In the genomic region with DNA sequence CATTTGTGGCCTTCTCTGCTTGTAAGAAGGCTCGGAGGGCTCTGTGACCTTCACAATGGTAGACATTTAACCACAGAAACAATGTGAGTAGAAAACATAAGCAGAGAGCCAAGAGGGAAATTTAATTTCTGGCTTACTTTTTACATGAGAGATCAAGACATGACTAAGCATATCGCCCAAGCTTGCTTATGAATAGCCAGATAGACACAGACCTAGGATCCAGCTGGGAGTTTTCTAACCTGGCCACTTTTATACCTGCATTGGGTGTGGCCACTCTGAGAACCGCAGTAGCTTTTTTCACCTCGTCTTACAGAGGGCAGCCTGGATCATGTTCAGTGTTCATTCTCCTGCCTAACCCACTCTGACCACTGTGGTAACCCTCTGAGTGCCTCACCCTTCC, we compare ENCODE assay signal across 24 cellular contexts.
"Had no signal": no experiment of that assay in that cellular context is flagged by ENCODE, and none has a peak within 500 bp of the region (broad histone marks: within the 10 kb centered on the region; RNA-seq: fewer than 3 reads in every experiment).

No MANE protein-coding gene starts in this region.

- H3K4me2 ChIP-seq: smooth muscle cell had no signal

- H3K4me3 Mint-ChIP-seq: memory B cell; naive thymus-derived CD4-positive, alpha-beta T cell; natural killer cell treated with Interleukin-12 subunit alpha and Interleukin-12 subunit beta and Interleukin-15 and Interleukin-18, amount 100 ng/mL, for 72 hours; stimulated activated memory B cell treated with anti-CD40 and anti-IgM and Interleukin-4, amounts not matched to agents 10 μg/mL and 1 μg/mL and 100 μg/mL, for 72 hours; stimulated activated naive CD8-positive, alpha-beta T cell treated with anti-CD3 and anti-CD28 coated beads, Interleukin-15, amount 100 ng/mL, for 72 hours; type B pancreatic cell had no signal

- DNase-seq: islet precursor cell; left ventricle myocardium inferior; midbrain; mucosa of descending colon; naive thymus-derived CD4-positive, alpha-beta T cell; ovary; posterior cingulate gyrus; right lobe of liver; stimulated activated CD4-positive, alpha-beta T cell treated with anti-CD3 and anti-CD28 coated beads, Interleukin-1b, Interleukin-23, amount 100 ng/mL, for 48 hours; stimulated activated CD4-positive, alpha-beta T cell treated with anti-CD3 and anti-CD28 coated beads, Interleukin-2, amount 100 ng/mL, for 48 hours; stimulated activated CD4-positive, alpha-beta T cell treated with anti-CD3 and anti-CD28 coated beads, Interleukin-4, amount 100 ng/mL, for 4 hours; stimulated activated CD8-positive, alpha-beta memory T cell treated with anti-CD3 and anti-CD28 coated beads, Interleukin-4, amount 100 ng/mL, for 48 hours; stimulated activated naive CD4-positive, alpha-beta T cell treated with Interleukin-2 at 50 U/mL for 16 hours; stimulated activated naive CD8-positive, alpha-beta T cell treated with anti-CD3 and anti-CD28 coated beads, Interleukin-15, amount 100 ng/mL, for 72 hours; substantia nigra; uterus had no signal

- H3K27ac Mint-ChIP-seq: memory B cell; naive thymus-derived CD4-positive, alpha-beta T cell; natural killer cell treated with Interleukin-12 subunit alpha and Interleukin-12 subunit beta and Interleukin-15 and Interleukin-18, amount 100 ng/mL, for 72 hours; stimulated activated memory B cell treated with anti-CD40 and anti-IgM and Interleukin-4, amounts not matched to agents 10 μg/mL and 1 μg/mL and 100 μg/mL, for 72 hours; type B pancreatic cell had no signal

- H3K4me3 ChIP-seq: left ventricle myocardium inferior, lung, mucosa of descending colon, ovary, prostate gland, right lobe of liver, smooth muscle cell, tibial nerve, uterus had no signal

- ATAC-seq: mucosa of descending colon; naive thymus-derived CD4-positive, alpha-beta T cell; natural killer cell treated with Interleukin-12 subunit alpha and Interleukin-12 subunit beta and Interleukin-15 and Interleukin-18, amount 100 ng/mL, for 72 hours; right lobe of liver; stimulated activated memory B cell treated with anti-CD40 and anti-IgM and Interleukin-4, amounts not matched to agents 10 μg/mL and 1 μg/mL and 100 μg/mL, for 72 hours; stimulated activated naive CD8-positive, alpha-beta T cell treated with anti-CD3 and anti-CD28 coated beads, Interleukin-15, amount 100 ng/mL, for 72 hours had no signal

- H3K9me3 Mint-ChIP-seq: stimulated activated memory B cell treated with anti-CD40 and anti-IgM and Interleukin-4, amounts not matched to agents 10 μg/mL and 1 μg/mL and 100 μg/mL, for 72 hours had no signal

- H3K36me3 Mint-ChIP-seq: memory B cell; naive thymus-derived CD4-positive, alpha-beta T cell; natural killer cell treated with Interleukin-12 subunit alpha and Interleukin-12 subunit beta and Interleukin-15 and Interleukin-18, amount 100 ng/mL, for 72 hours; stimulated activated memory B cell treated with anti-CD40 and anti-IgM and Interleukin-4, amounts not matched to agents 10 μg/mL and 1 μg/mL and 100 μg/mL, for 72 hours; type B pancreatic cell had no signal

- H3K27me3 ChIP-seq: ovary, right lobe of liver, tibial nerve, uterus had no signal

- H3K9me3 ChIP-seq: left ventricle myocardium inferior, mucosa of descending colon, ovary, prostate gland, right lobe of liver, tibial nerve, uterus had no signal

- H3K27me3 Mint-ChIP-seq: memory B cell; naive thymus-derived CD4-positive, alpha-beta T cell; natural killer cell treated with Interleukin-12 subunit alpha and Interleukin-12 subunit beta and Interleukin-15 and Interleukin-18, amount 100 ng/mL, for 72 hours; stimulated activated memory B cell treated with anti-CD40 and anti-IgM and Interleukin-4, amounts not matched to agents 10 μg/mL and 1 μg/mL and 100 μg/mL, for 72 hours; stimulated activated naive CD8-positive, alpha-beta T cell treated with anti-CD3 and anti-CD28 coated beads, Interleukin-15, amount 100 ng/mL, for 72 hours had no signal

- H3K4me1 ChIP-seq: prostate gland, right lobe of liver, tibial nerve, uterus had no signal

- H3K4me1 Mint-ChIP-seq: memory B cell; naive thymus-derived CD4-positive, alpha-beta T cell; stimulated activated memory B cell treated with anti-CD40 and anti-IgM and Interleukin-4, amounts not matched to agents 10 μg/mL and 1 μg/mL and 100 μg/mL, for 72 hours; stimulated activated naive CD8-positive, alpha-beta T cell treated with anti-CD3 and anti-CD28 coated beads, Interleukin-15, amount 100 ng/mL, for 72 hours had no signal

- H3K27ac ChIP-seq: left ventricle myocardium inferior, ovary, prostate gland, right lobe of liver, tibial nerve, uterus had no signal
